Comparison of ENCODE assay signal across 16 cellular contexts in the genomic region with DNA sequence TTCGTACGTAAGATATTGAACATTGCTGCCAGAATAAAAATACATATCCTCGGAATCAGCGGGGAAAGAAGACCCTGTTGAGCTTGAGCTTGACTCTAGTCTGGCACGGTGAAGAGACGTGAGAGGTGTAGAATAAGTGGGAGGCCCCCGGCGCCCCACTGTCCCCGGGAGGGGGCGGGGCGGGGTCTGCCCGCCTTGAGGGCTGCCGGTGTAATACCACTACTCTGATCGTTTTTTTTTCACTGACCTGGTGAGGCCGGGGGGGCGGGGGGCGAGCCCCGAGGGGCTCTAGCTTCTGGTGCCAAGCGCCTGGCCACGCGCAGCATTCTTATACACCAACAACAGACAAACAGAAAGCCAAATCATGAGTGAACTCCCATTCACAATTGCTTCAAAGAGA.
DNase-seq lines count a peak whose midpoint lies in the region; ATAC-seq and TF ChIP-seq lines count a peak whose summit lies in the region.
"Had no signal": no experiment of that assay in that cellular context is flagged by ENCODE, and none has a peak within 500 bp of the region (broad histone marks: within the 10 kb centered on the region; RNA-seq: fewer than 3 reads in every experiment).

No MANE protein-coding gene starts in this region.

- no peak overlapping the region for H3K27ac ChIP-seq in substantia nigra (ENCODE audit: low read depth, low read length, poor library complexity, severe bottlenecking)
- H3K27ac ChIP-seq: C4-2B, HL-60 had no signal

- no peak for ATAC-seq in HG03460 (IDR thresholded peaks at IDR 0.05; ENCODE audit: unreplicated experiment)
- ATAC-seq: GM23338 had no signal

- no peak overlapping the region for H3K4me3 ChIP-seq in GM12865 (ENCODE audit: low read depth, low read length)
- no peak overlapping the region for H3K4me3 ChIP-seq in fibroblast of mammary gland (ENCODE audit: control insufficient read depth, low read depth, low read length)
- no peak overlapping the region for H3K4me3 ChIP-seq in fibroblast of villous mesenchyme (ENCODE audit: low read depth, low read length)
- H3K4me3 ChIP-seq: GM23338 had no signal

- DNase-seq in AG09319 (ENCODE audit: extremely low read depth, low read depth) (peak; percentile 15), GM12865 (ENCODE audit: low read depth) (peak; percentile 3), fibroblast of mammary gland (ENCODE audit: low read depth) (peak; percentile 1), fibroblast of villous mesenchyme (ENCODE audit: low read depth) (peak; percentile 9), nucleus accumbens (lab: John Stamatoyannopoulos, UW) (no peak), substantia nigra (lab: John Stamatoyannopoulos, UW) (no peak), middle frontal gyrus (ENCODE audit: extremely low spot score, low spot score) (no peak)
- DNase-seq: 8988T; AML-193; Caco-2; CD4-positive, alpha-beta T cell; HCEC 1CT had no signal

- TF ChIP-seq CTCF in AG09319 (IDR thresholded peaks at IDR 0.05; ENCODE audit: low read depth, low read length) (no peak), GM12865 (IDR thresholded peaks at IDR 0.05; ENCODE audit: insufficient read depth, low read depth, low read length, missing control alignments) (no peak), fibroblast of mammary gland (conservative IDR thresholded peaks at IDR 0.05; ENCODE audit: control insufficient read depth, insufficient read depth, low read depth, low read length) (no peak), fibroblast of villous mesenchyme (IDR thresholded peaks at IDR 0.05; ENCODE audit: insufficient read depth, low read depth, low read length) (no peak)

Comparison
In these comparisons a context has a peak if more than half of its experiments do, and no peak if none do; other contexts are left out.
1. DNase-seq: peak in AG09319 (single experiment), GM12865 (single experiment), fibroblast of mammary gland (single experiment) and fibroblast of villous mesenchyme (single experiment); none in nucleus accumbens (0 of 56), substantia nigra (0 of 49) and middle frontal gyrus (single experiment).